ENCODE assay signal across 9 cellular contexts in genomic region chr5:44389410-44389879, GRCh38. TPM values are rescaled to one million over a fixed set of nuclear protein-coding genes. Genes with fewer than 3 reads are reported as not detected.
A peak's percentile ranks its signal among the peaks of the same experiment; 100 is the strongest.
DNase-seq lines count a peak whose midpoint lies in the region; ATAC-seq, FAIRE-seq and TF ChIP-seq lines count a peak whose summit lies in the region.
"Had no signal": no experiment of that assay in that cellular context is flagged by ENCODE, and none has a peak within 500 bp of the region (broad histone marks: within the 10 kb centered on the region; RNA-seq: fewer than 3 reads in every experiment).

FGF10 (minus strand) TSS chr5:44389420; CDS start chr5:44388682, 738 bp downstream.

- peak within 1 kb of the TSS in 6 of 8 donors; percentile 7 to 74 (median 46) for H3K4me3 Mint-ChIP-seq in CD4-positive, alpha-beta memory T cell
- H3K4me3 Mint-ChIP-seq: T-helper 1 cell treated with Interleukin-12 subunit alpha and Interleukin-12 subunit beta and Interleukin-4 antibody, amounts not matched to agents 30 μg/mL and 1 μg/mL, for 36 hours had no signal

- no peak within 1 kb of the TSS for H3K4me3 ChIP-seq in CD4-positive, alpha-beta memory T cell (ENCODE audit: low read length in 2 of 2)
- peak within 1 kb of the TSS; percentile 44 for H3K4me3 ChIP-seq in NT2/D1 (ENCODE audit: insufficient read length, low read depth)

- intact Hi-C loops in CD4-positive, alpha-beta memory T cell (cut with micrococcal nuclease): no loop called here

- H3K27ac Mint-ChIP-seq in CD4-positive, alpha-beta memory T cell: peak within 1 kb of the TSS in 1 of 7 donors; percentile 29
- H3K27ac Mint-ChIP-seq: T-helper 1 cell treated with Interleukin-12 subunit alpha and Interleukin-12 subunit beta and Interleukin-4 antibody, amounts not matched to agents 30 μg/mL and 1 μg/mL, for 36 hours had no signal

- H3K9me3 ChIP-seq in CD4-positive, alpha-beta memory T cell (ENCODE audit: control insufficient read depth in 1 of 2, low read length in 2 of 2): no peaks in the 10 kb centered on the region
- H3K9me3 ChIP-seq in NT2/D1 (ENCODE audit: insufficient read depth, low read length): no peaks in the 10 kb centered on the region

- H3K4me1 ChIP-seq in CD4-positive, alpha-beta memory T cell (ENCODE audit: insufficient read depth, low read length): no peaks in the 10 kb centered on the region
- H3K4me1 ChIP-seq in NT2/D1 (ENCODE audit: insufficient read depth, insufficient read length) (no peaks in the 10 kb centered on the region), foreskin keratinocyte (no peaks in the 10 kb centered on the region)

- no peaks in the 10 kb centered on the region for H3K36me3 ChIP-seq in CD4-positive, alpha-beta memory T cell (ENCODE audit: insufficient read depth, low read length)
- no peaks in the 10 kb centered on the region for H3K36me3 ChIP-seq in NT2/D1 (ENCODE audit: insufficient read depth, insufficient read length, low read length)

- TF ChIP-seq CTCF in foreskin keratinocyte (conservative IDR thresholded peaks at IDR 0.05) (no peak), omental fat pad (IDR thresholded peaks at IDR 0.05) (no peak), D721Med (IDR thresholded peaks at IDR 0.05; ENCODE audit: insufficient read depth, missing control alignments) (no peak)

- FAIRE-seq in D721Med (lab: Jason Lieb, UNC): no peak

- no peak within 1 kb of the TSS for H3K27ac ChIP-seq in CD4-positive, alpha-beta memory T cell (ENCODE audit: low read depth, low read length)
- no peak within 1 kb of the TSS for H3K27ac ChIP-seq in foreskin keratinocyte

- ATAC-seq in foreskin keratinocyte: peak; percentile 67
- ATAC-seq in omental fat pad (ENCODE audit: low FRiP score): peak; percentile 61
- no peak for ATAC-seq in GM19328 (IDR thresholded peaks at IDR 0.05; ENCODE audit: unreplicated experiment)
- ATAC-seq in HG03045 (IDR thresholded peaks at IDR 0.05; ENCODE audit: unreplicated experiment): no peak

- DNase-seq in CD4-positive, alpha-beta memory T cell: no peak
- peak; percentile 48 for DNase-seq in NT2/D1 (ENCODE audit: low read depth, low spot score)
- no peak for DNase-seq in foreskin keratinocyte
- no peak for DNase-seq in omental fat pad (ENCODE audit: low spot score)
- no peak for DNase-seq in D721Med (ENCODE audit: insufficient read length, low spot score)
- no peak for DNase-seq in COLO829 (ENCODE audit: low spot score)

- peak within 1 kb of the TSS; percentile 28 for H3K9ac ChIP-seq in NT2/D1 (ENCODE audit: insufficient read length, low read depth)

- no peaks in the 10 kb centered on the region for H3K27me3 ChIP-seq in CD4-positive, alpha-beta memory T cell (ENCODE audit: insufficient read depth, low read length)
- H3K27me3 ChIP-seq in NT2/D1 (ENCODE audit: insufficient read depth, insufficient read length): peaks cover 39% of the 10 kb centered on the region
- peaks cover 55% of the 10 kb centered on the region for H3K27me3 ChIP-seq in foreskin keratinocyte

- peaks cover 0 to 4% of the 10 kb centered on the region in 2 donors for H3K36me3 Mint-ChIP-seq in CD4-positive, alpha-beta memory T cell

- peaks cover 0 to 11% (median 6%) of the 10 kb centered on the region in 8 donors for H3K9me3 Mint-ChIP-seq in CD4-positive, alpha-beta memory T cell
- H3K9me3 Mint-ChIP-seq: T-helper 1 cell treated with Interleukin-12 subunit alpha and Interleukin-12 subunit beta and Interleukin-4 antibody, amounts not matched to agents 30 μg/mL and 1 μg/mL, for 36 hours had no signal

- POLR2A ChIA-PET in CD4-positive, alpha-beta memory T cell (lab: Charles Lee; ENCODE audit: partially characterized antibody): no interaction called here

- H3K27me3 Mint-ChIP-seq in CD4-positive, alpha-beta memory T cell: peaks cover 22 to 24% of the 10 kb centered on the region in 2 donors

- peaks cover 3 to 17% (median 5%) of the 10 kb centered on the region in 4 donors for H3K4me1 Mint-ChIP-seq in CD4-positive, alpha-beta memory T cell

- CTCF ChIA-PET in CD4-positive, alpha-beta memory T cell (lab: Charles Lee; ENCODE audit: partially characterized antibody): no interaction called here

RNA-seq across cellular contexts. Expression of gene FGF10, which starts in this region (rescaled TPM):
- not detected for total RNA-seq in CD4-positive, alpha-beta memory T cell
- not detected for polyA plus RNA-seq in CD4-positive, alpha-beta memory T cell
- not detected in 2 replicates for total RNA-seq in foreskin keratinocyte
- not detected in 2 replicates for polyA plus RNA-seq in foreskin keratinocyte
- 10 to 100 TPM; 15.7 to 50.0 (median 26.3) TPM for total RNA-seq in omental fat pad

Comparison
In these comparisons a context has a peak if more than half of its experiments do, and no peak if none do; other contexts are left out.
1. RNA of gene FGF10 (total RNA-seq): 15.7 to 50.0 TPM in omental fat pad; not detected in CD4-positive, alpha-beta memory T cell and not detected in foreskin keratinocyte; every median in the first group is over 10 times any median in the second.
2. Peak in ATAC-seq in foreskin keratinocyte; RNA of the gene not detected or under 1 TPM.